ENCODE assay signal across 17 cellular contexts in genomic region chr3:72128906-72129305, GRCh38.
"Had no signal": no experiment of that assay in that cellular context is flagged by ENCODE, and none has a peak within 500 bp of the region (broad histone marks: within the 10 kb centered on the region; RNA-seq: fewer than 3 reads in every experiment).

No MANE protein-coding gene starts in this region.

- H3K27ac ChIP-seq: epithelial cell of prostate, skin epidermis, upper lobe of left lung had no signal

- H3K4me1 ChIP-seq: upper lobe of left lung had no signal

- H3K9me3 ChIP-seq: upper lobe of left lung had no signal

- H3K4me1 Mint-ChIP-seq: immature natural killer cell, memory B cell, neural crest cell had no signal

- H3K36me3 ChIP-seq: heart right ventricle, upper lobe of left lung had no signal

- ATAC-seq: activated naive CD4-positive, alpha-beta T cell treated with anti-CD3 and anti-CD28 coated beads, Interleukin-2, amount 50 U/mL, for 72 hours; activated T-cell treated with anti-CD3 and anti-CD28 coated beads, Interleukin-2, amount 50 U/mL, for 72 hours had no signal

- H3K9me3 Mint-ChIP-seq: endodermal cell; immature natural killer cell; neural crest cell; stimulated activated naive CD8-positive, alpha-beta T cell treated with anti-CD3 and anti-CD28 coated beads, Interleukin-15, Interleukin-2, amounts not matched to agents 100 ng/mL and 50 ng/mL, for 24 hours had no signal

- H3K4me3 Mint-ChIP-seq: activated T-cell treated with anti-CD3 and anti-CD28 coated beads, Interleukin-2, amount 50 U/mL, for 72 hours; endodermal cell; immature natural killer cell; memory B cell; neural crest cell; stimulated activated naive CD8-positive, alpha-beta T cell treated with anti-CD3 and anti-CD28 coated beads, Interleukin-15, Interleukin-2, amounts not matched to agents 100 ng/mL and 50 ng/mL, for 24 hours had no signal

- H3K36me3 Mint-ChIP-seq: immature natural killer cell had no signal

- H3K4me3 ChIP-seq: heart right ventricle, skin epidermis, upper lobe of left lung had no signal

- H3K27me3 ChIP-seq: heart right ventricle, upper lobe of left lung had no signal

- DNase-seq: activated CD4-positive, CD25-positive, alpha-beta regulatory T cell treated with anti-CD3 and anti-CD28 coated beads, Interleukin-2, amount 50 U/mL, for 72 hours; activated CD8-positive, alpha-beta memory T cell treated with anti-CD3 and anti-CD28 coated beads for 24 hours; activated CD8-positive, alpha-beta memory T cell treated with anti-CD3 and anti-CD28 coated beads, Interleukin-2, amount 50 U/mL, for 48 hours; activated gamma-delta T cell treated with Interleukin-2 at 50 U/mL for 16 hours; activated T-cell treated with anti-CD3 and anti-CD28 coated beads, Interleukin-2, amount 50 U/mL, for 72 hours; endodermal cell; heart right ventricle; immature natural killer cell; right cardiac atrium; upper lobe of left lung had no signal

- H3K27ac Mint-ChIP-seq: activated naive CD4-positive, alpha-beta T cell treated with anti-CD3 and anti-CD28 coated beads, Interleukin-2, amount 50 U/mL, for 72 hours; activated T-cell treated with anti-CD3 and anti-CD28 coated beads, Interleukin-2, amount 50 U/mL, for 72 hours; endodermal cell; immature natural killer cell; memory B cell; progenitor cell of endocrine pancreas; stimulated activated naive CD8-positive, alpha-beta T cell treated with anti-CD3 and anti-CD28 coated beads, Interleukin-15, Interleukin-2, amounts not matched to agents 100 ng/mL and 50 ng/mL, for 24 hours had no signal
